In the genomic region with DNA sequence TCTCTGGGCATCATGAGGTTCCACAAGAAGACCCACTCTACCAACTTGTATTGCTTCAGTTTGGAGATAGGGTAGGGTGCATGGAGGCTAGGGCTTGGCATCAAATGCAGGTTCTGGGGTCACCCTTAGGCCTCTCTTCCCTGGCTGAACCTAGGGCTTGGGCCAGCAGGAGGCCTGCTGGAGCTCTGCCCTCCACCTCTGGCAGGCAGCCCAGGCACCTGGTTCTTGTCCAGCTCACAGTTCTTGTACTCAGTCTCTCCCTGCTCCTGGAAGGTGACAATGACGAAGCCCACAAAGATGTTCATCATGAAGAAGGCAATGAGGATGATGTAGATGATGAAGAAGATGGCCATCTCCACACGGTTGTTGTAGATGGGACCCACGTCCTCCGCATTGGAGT, we compare ENCODE assay signal across 27 cellular contexts. TPM values are rescaled to one million over a fixed set of nuclear protein-coding genes. Genes with fewer than 3 reads are reported as not detected.
DNase-seq lines count a peak whose midpoint lies in the region; ATAC-seq and TF ChIP-seq lines count a peak whose summit lies in the region.
"Had no signal": no experiment of that assay in that cellular context is flagged by ENCODE, and none has a peak within 500 bp of the region (broad histone marks: within the 10 kb centered on the region; RNA-seq: fewer than 3 reads in every experiment).

No MANE protein-coding gene starts in this region.

- TF ChIP-seq EP300 in tibial nerve (IDR thresholded peaks at IDR 0.05) = no peak

- no peak overlapping the region for H3K4me3 ChIP-seq in right atrium auricular region
- no peak overlapping the region for H3K4me3 ChIP-seq in body of pancreas
- H3K4me3 ChIP-seq in tibial nerve = no peak overlapping the region
- H3K4me3 ChIP-seq: GM12878, GM23248, Peyer's patch had no signal

- TF ChIP-seq CTCF in right atrium auricular region (IDR thresholded peaks at IDR 0.05) (no peak), body of pancreas (IDR thresholded peaks at IDR 0.05) (no peak), tibial nerve (IDR thresholded peaks at IDR 0.05) (no peak)

- ATAC-seq in Right ventricle myocardium inferior = peak; percentile 42
- ATAC-seq in body of pancreas = no peak
- peak; percentile 77 for ATAC-seq in left lobe of liver
- ATAC-seq in HG02870 (IDR thresholded peaks at IDR 0.05; ENCODE audit: unreplicated experiment) = no peak
- ATAC-seq in HG02981 (IDR thresholded peaks at IDR 0.05; ENCODE audit: unreplicated experiment) = no peak
- ATAC-seq: GM12878 had no signal

- TF ChIP-seq POLR2A in body of pancreas (IDR thresholded peaks at IDR 0.05) = no peak
- TF ChIP-seq POLR2A in tibial nerve (IDR thresholded peaks at IDR 0.05) = no peak

- H3K27me3 ChIP-seq in right atrium auricular region (no peaks in the 10 kb centered on the region), body of pancreas (no peaks in the 10 kb centered on the region), tibial nerve (no peaks in the 10 kb centered on the region)
- H3K27me3 ChIP-seq: BE2C, Peyer's patch had no signal

- H3K9me3 ChIP-seq in right atrium auricular region (no peaks in the 10 kb centered on the region), body of pancreas (no peaks in the 10 kb centered on the region), tibial nerve (no peaks in the 10 kb centered on the region)
- H3K9me3 ChIP-seq: BE2C, Peyer's patch, SK-N-SH had no signal

- H3K36me3 ChIP-seq in right atrium auricular region (no peaks in the 10 kb centered on the region), body of pancreas (replicated peaks in 1 of 2; ENCODE audit: insufficient read depth in 1 of 2, low read depth in 2 of 2) (no peaks in the 10 kb centered on the region), tibial nerve (no peaks in the 10 kb centered on the region)
- H3K36me3 ChIP-seq: BE2C, Peyer's patch had no signal

- DNase-seq in Right ventricle myocardium inferior (ENCODE audit: missing footprints) (no peak), right atrium auricular region (ENCODE audit: low spot score) (no peak), body of pancreas (peak; percentile 42 to 78 (median 64)), left lobe of liver (ENCODE audit: low spot score) (peak; percentile 66), tibial nerve (ENCODE audit: low spot score in 2 of 2) (no peak)
- DNase-seq: BE2C; Calu3; CD4-positive, alpha-beta memory T cell; GF-D8; GM23248; NCI-H1092; NCI-H146; NCI-H2029 treated with DMSO at 0.1 percent for 48 hours; NCI-H2171; NCI-H446; NCI-H69; NK-92 treated with Interleukin-12 subunit alpha and Interleukin-12 subunit beta, amount 100 ng/mL, for 24 hours; Peyer's patch; SHP77; SK-N-SH had no signal

- peaks cover 0 to 11% of the 10 kb centered on the region in 2 donors for H3K4me1 ChIP-seq in right atrium auricular region
- peaks cover 3% of the 10 kb centered on the region for H3K4me1 ChIP-seq in body of pancreas
- peaks cover 0 to 3% (median 0%) of the 10 kb centered on the region in 4 donors for H3K4me1 ChIP-seq in tibial nerve
- H3K4me1 ChIP-seq: BE2C had no signal

- H3K27ac ChIP-seq in right atrium auricular region (no peak overlapping the region), body of pancreas (no peak overlapping the region), temporal lobe (ENCODE audit: low read depth, low read length) (peak overlapping the region; percentile 36), tibial nerve (no peak overlapping the region)
- H3K27ac ChIP-seq: GM23248, Peyer's patch had no signal

- intact Hi-C loops in Right ventricle myocardium inferior (cut with DNase I) = no loop called here
- intact Hi-C loops in body of pancreas (cut with DNase I) = no loop called here

- 58 to 66% methylated on average over 3 to 4 of the region's 4 CpGs for WGBS in body of pancreas, 2 donors
- 91 to 96% methylated on average over 4 of the region's 4 CpGs for WGBS in tibial nerve, 2 donors

RNA-seq across cellular contexts. Expression of gene KIF21B, which starts 37.5 kb away (rescaled TPM):
- total RNA-seq in Right ventricle myocardium inferior (0.43 TPM), right atrium auricular region (1 to 10 TPM in 1 of 2 donors, under 1 TPM in 1; 0.48 to 1.5 TPM), body of pancreas (1 to 10 TPM; 1.6 to 3.4 TPM), left lobe of liver (0.93 TPM), temporal lobe (178 TPM), tibial nerve (1 to 10 TPM in 3 of 4 donors, under 1 TPM in 1; 0.84 to 3.3 (median 2.6) TPM)
- total RNA-seq: GM23248 had no signal

RNA-seq across cellular contexts. Expression of gene CACNA1S, which starts 51.2 kb away (rescaled TPM):
- total RNA-seq in Right ventricle myocardium inferior = not detected
- not detected for total RNA-seq in right atrium auricular region
- under 1 TPM in 1 of 2 donors, not detected in 1; under 0.01 TPM for total RNA-seq in body of pancreas
- total RNA-seq in left lobe of liver = not detected
- under 0.01 TPM for total RNA-seq in temporal lobe
- total RNA-seq in tibial nerve = not detected
- total RNA-seq: A172; Calu3; CD4-positive, alpha-beta memory T cell; GM23248; HT-29; MCF 10A; Peyer's patch had no signal

Comparison
In these comparisons a context has a peak if more than half of its experiments do, and no peak if none do; other contexts are left out.
1. ATAC-seq: peak in Right ventricle myocardium inferior (single experiment) and left lobe of liver (single experiment); none in body of pancreas (single experiment), HG02870 (single experiment) and HG02981 (single experiment).
2. DNase-seq: peak in body of pancreas (4 of 4) and left lobe of liver (single experiment); none in Right ventricle myocardium inferior (single experiment), right atrium auricular region (single experiment) and tibial nerve (0 of 2).
3. RNA of gene KIF21B, which starts 37.5 kb away (total RNA-seq): 178 TPM in temporal lobe (single experiment); 1.6 to 3.4 TPM in body of pancreas, 0.84 to 3.3 TPM in tibial nerve, 0.48 to 1.5 TPM in right atrium auricular region, 0.93 TPM in left lobe of liver (single experiment) and 0.43 TPM in Right ventricle myocardium inferior (single experiment); every median in the first group is over 10 times any median in the second.